Comparison of ENCODE assay signal across 14 cellular contexts in genomic region chr22:32617883-32618282, GRCh38.
A peak's percentile ranks its signal among the peaks of the same experiment; 100 is the strongest.
DNase-seq lines count a peak whose midpoint lies in the region; ATAC-seq and TF ChIP-seq lines count a peak whose summit lies in the region.
"Had no signal": no experiment of that assay in that cellular context is flagged by ENCODE, and none has a peak within 500 bp of the region (broad histone marks: within the 10 kb centered on the region; RNA-seq: fewer than 3 reads in every experiment).

No MANE protein-coding gene starts in this region.

- no peaks in the 10 kb centered on the region for H4K20me1 ChIP-seq in PC-3 (ENCODE audit: low read length)
- H4K20me1 ChIP-seq: BLaER1 treated with 17β-estradiol and CSF1 and Interleukin-3, amounts not matched to agents 10 nM and 100 nM had no signal

- H3K27me3 ChIP-seq in heart left ventricle (no peaks in the 10 kb centered on the region), left lung (no peaks in the 10 kb centered on the region), psoas muscle (ENCODE audit: insufficient read depth in 3 of 3, low read length in 2 of 3) (no peaks in the 10 kb centered on the region), PC-3 (ENCODE audit: low read length) (no peaks in the 10 kb centered on the region)
- H3K27me3 ChIP-seq: BLaER1 treated with 17β-estradiol and CSF1 and Interleukin-3, amounts not matched to agents 10 nM and 100 nM had no signal

- H3K27ac ChIP-seq in heart left ventricle (peak overlapping the region; percentile 17 to 98 (median 86)), left lung (peak overlapping the region; percentile 37), psoas muscle (peak overlapping the region; percentile 57), urinary bladder (ENCODE audit: low read depth) (peak overlapping the region; percentile 95), PC-3 (ENCODE audit: low read length) (no peak overlapping the region)
- H3K27ac ChIP-seq: BLaER1 treated with 17β-estradiol and CSF1 and Interleukin-3, amounts not matched to agents 10 nM and 100 nM had no signal

- H3K36me3 ChIP-seq in heart left ventricle: no peaks in the 10 kb centered on the region
- H3K36me3 ChIP-seq in left lung: no peaks in the 10 kb centered on the region
- H3K36me3 ChIP-seq in psoas muscle (ENCODE audit: insufficient read depth in 1 of 2, low read depth in 1 of 2): no peaks in the 10 kb centered on the region
- H3K36me3 ChIP-seq in urinary bladder (ENCODE audit: insufficient read depth): no peaks in the 10 kb centered on the region
- H3K36me3 ChIP-seq in PC-3 (ENCODE audit: low read depth, low read length): no peaks in the 10 kb centered on the region
- H3K36me3 ChIP-seq: BLaER1 treated with 17β-estradiol and CSF1 and Interleukin-3, amounts not matched to agents 10 nM and 100 nM had no signal

- BruUV-seq in PC-3 (replicated peaks; lab: Mats Ljungman, UMichigan): no TSS peak

- H3F3A ChIP-seq in PC-3 (ENCODE audit: low read length, unreplicated experiment): no peaks in the 10 kb centered on the region

- ATAC-seq in heart left ventricle: no peak
- no peak for ATAC-seq in left ventricle myocardium superior
- ATAC-seq in left lung: no peak
- no peak for ATAC-seq in psoas muscle
- no peak for ATAC-seq in PC-3
- no peak for ATAC-seq in GM21786 (IDR thresholded peaks at IDR 0.05; ENCODE audit: unreplicated experiment)
- ATAC-seq: GM23338 had no signal

- H3K9me3 ChIP-seq in heart left ventricle: peaks cover 0 to 18% (median 8%) of the 10 kb centered on the region in 12 donors
- H3K9me3 ChIP-seq in left lung: peaks cover 0 to 6% of the 10 kb centered on the region in 2 donors
- H3K9me3 ChIP-seq in psoas muscle: no peaks in the 10 kb centered on the region
- no peaks in the 10 kb centered on the region for H3K9me3 ChIP-seq in PC-3 (ENCODE audit: low read length)

- no peak for TF ChIP-seq POLR2A in heart left ventricle (IDR thresholded peaks at IDR 0.05)

- TF ChIP-seq CTCF in heart left ventricle (IDR thresholded peaks at IDR 0.05): no peak
- TF ChIP-seq CTCF in left lung (IDR thresholded peaks at IDR 0.05): no peak
- TF ChIP-seq CTCF in psoas muscle (IDR thresholded peaks at IDR 0.05): no peak
- no peak for TF ChIP-seq CTCF in PC-3 (conservative IDR thresholded peaks at IDR 0.05; ENCODE audit: low read depth, low read length)

- H3K4me1 ChIP-seq in heart left ventricle (peaks cover 11 to 52% (median 40%) of the 10 kb centered on the region in 12 donors), left lung (peaks cover 1 to 9% of the 10 kb centered on the region in 2 donors), psoas muscle (no peaks in the 10 kb centered on the region), urinary bladder (ENCODE audit: insufficient read depth) (no peaks in the 10 kb centered on the region), PC-3 (ENCODE audit: insufficient read depth, low read length) (no peaks in the 10 kb centered on the region)
- H3K4me1 ChIP-seq: BLaER1 treated with 17β-estradiol and CSF1 and Interleukin-3, amounts not matched to agents 10 nM and 100 nM had no signal

- H3K4me3 ChIP-seq in heart left ventricle: no peak overlapping the region
- H3K4me3 ChIP-seq in left lung: no peak overlapping the region
- H3K4me3 ChIP-seq in psoas muscle: no peak overlapping the region
- no peak overlapping the region for H3K4me3 ChIP-seq in urinary bladder (ENCODE audit: low read depth, low read length)
- H3K4me3 ChIP-seq in PC-3 (ENCODE audit: low read length): no peak overlapping the region
- H3K4me3 ChIP-seq: BLaER1 treated with 17β-estradiol and CSF1 and Interleukin-3, amounts not matched to agents 10 nM and 100 nM; GM23338 had no signal

- no peak overlapping the region for H3K4me2 ChIP-seq in PC-3 (ENCODE audit: low read length)
- H3K4me2 ChIP-seq: BLaER1 treated with 17β-estradiol and CSF1 and Interleukin-3, amounts not matched to agents 10 nM and 100 nM; GM23338 had no signal

- H3K79me2 ChIP-seq in PC-3 (ENCODE audit: low read length): no peaks in the 10 kb centered on the region

- no peak for DNase-seq in heart left ventricle
- DNase-seq in left ventricle myocardium superior: no peak
- no peak for DNase-seq in left lung
- DNase-seq in psoas muscle: no peak
- no peak for DNase-seq in PC-3
- DNase-seq in activated CD4-positive, alpha-beta T cell treated with anti-CD3 and anti-CD28 coated beads for 48 hours: no peak
- DNase-seq: 8988T; activated CD8-positive, alpha-beta memory T cell treated with anti-CD3 and anti-CD28 coated beads for 24 hours; NCI-H69; stimulated activated CD4-positive, alpha-beta T cell treated with anti-CD3 and anti-CD28 coated beads, Interleukin-4, amount 100 ng/mL, for 1 hour had no signal

- POLR2A ChIA-PET in PC-3 (lab: Charles Lee; ENCODE audit: unreplicated experiment): no interaction called here

- CTCF ChIA-PET in PC-3 (lab: Charles Lee): no interaction called here

- no peaks in the 10 kb centered on the region for H3K9me2 ChIP-seq in PC-3 (replicated peaks; ENCODE audit: low read length)

- intact Hi-C loops in heart left ventricle (cut with DNase I): loop anchor here in 4 of 10 donors (2.0 to 5.0 kb wide), 4 partner anchors 46 to 81 kb away; no protein-coding TSS in a partner anchor
- intact Hi-C loops in left ventricle myocardium superior (cut with micrococcal nuclease): no loop called here
- intact Hi-C loops in left lung (cut with DNase I): no loop called here
- intact Hi-C loops in psoas muscle (cut with DNase I): no loop called here
- intact Hi-C loops in PC-3 (cut with micrococcal nuclease): no loop called here

- no peak overlapping the region for H3K9ac ChIP-seq in PC-3 (ENCODE audit: low read length)
- H3K9ac ChIP-seq: BLaER1 treated with 17β-estradiol and CSF1 and Interleukin-3, amounts not matched to agents 10 nM and 100 nM had no signal

- no peak overlapping the region for H2AFZ ChIP-seq in PC-3 (ENCODE audit: low read length)
- H2AFZ ChIP-seq: GM23338 had no signal

- WGBS in heart left ventricle, 4 donors: 59 to 76% (median 69%) methylated on average over 9 of the region's 9 CpGs
- 29 to 40% (median 31%) methylated on average over 9 of the region's 9 CpGs for WGBS in psoas muscle, 3 donors
- WGBS in urinary bladder: 40% methylated on average over 9 of the region's 9 CpGs
